Comparison of ENCODE assay signal across 9 cellular contexts in the genomic region with DNA sequence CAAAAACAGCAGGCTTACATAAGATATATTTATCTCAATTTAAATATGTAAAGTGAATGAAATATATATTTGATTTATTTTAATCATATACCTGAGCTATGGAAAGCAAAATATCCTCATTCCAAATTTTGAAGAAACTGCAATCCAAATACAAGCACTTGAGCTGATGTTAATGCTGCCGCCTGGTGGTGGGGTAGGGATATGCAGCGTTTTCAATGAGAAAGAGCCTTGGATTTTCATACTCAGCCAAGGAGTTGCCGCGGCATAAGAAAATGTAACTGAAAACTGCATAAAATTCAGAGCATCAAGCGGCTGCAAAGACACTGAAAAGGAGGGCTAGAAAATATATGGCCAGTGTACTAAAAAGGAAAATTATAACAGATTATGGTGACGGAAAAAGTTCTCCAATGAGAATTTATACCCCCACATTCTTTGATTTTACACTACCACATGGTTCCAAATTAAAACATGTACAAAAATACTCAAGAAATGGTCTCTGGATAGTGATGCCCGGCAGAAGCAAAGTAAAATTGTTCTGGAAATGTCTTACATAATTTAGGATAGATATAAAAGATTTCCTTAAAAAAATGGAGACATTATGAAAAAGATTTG.
DNase-seq lines count a peak whose midpoint lies in the region; ATAC-seq, FAIRE-seq and TF ChIP-seq lines count a peak whose summit lies in the region.
"Had no signal": no experiment of that assay in that cellular context is flagged by ENCODE, and none has a peak within 500 bp of the region (broad histone marks: within the 10 kb centered on the region; RNA-seq: fewer than 3 reads in every experiment).

No MANE protein-coding gene starts in this region.

- H3K27ac ChIP-seq in A549, result no peak overlapping the region
- no peak overlapping the region for H3K27ac ChIP-seq in Peyer's patch
- H3K27ac ChIP-seq in astrocyte (ENCODE audit: low read depth, low read length), result no peak overlapping the region

- H2AFZ ChIP-seq in astrocyte (ENCODE audit: low read depth, low read length), result no peak overlapping the region

- no peak overlapping the region for H3K4me3 Mint-ChIP-seq in astrocyte (ENCODE audit: unreplicated experiment)
- H3K4me3 Mint-ChIP-seq: naive thymus-derived CD8-positive, alpha-beta T cell had no signal

- no peaks in the 10 kb centered on the region for H3K36me3 Mint-ChIP-seq in astrocyte (ENCODE audit: low read depth, unreplicated experiment)
- H3K36me3 Mint-ChIP-seq: naive thymus-derived CD8-positive, alpha-beta T cell had no signal

- no peak overlapping the region for H3K9ac ChIP-seq in astrocyte (ENCODE audit: low read length)

- H3K9me3 ChIP-seq in A549 (no peaks in the 10 kb centered on the region), Peyer's patch (no peaks in the 10 kb centered on the region), astrocyte (ENCODE audit: insufficient read depth, low read depth, low read length) (no peaks in the 10 kb centered on the region)

- H3K4me2 ChIP-seq in A549 (no peak overlapping the region; the same call in 2 of the 3 replicates), astrocyte (ENCODE audit: low read length) (no peak overlapping the region)

- peak; percentile 69 for TF ChIP-seq CTCF in A549 (IDR thresholded peaks at IDR 0.05)
- TF ChIP-seq CTCF in GM12864 (IDR thresholded peaks at IDR 0.05; ENCODE audit: low read depth, low read length, missing control alignments), result peak; percentile 85
- peak; percentile 15 to 74 (median 64) for TF ChIP-seq CTCF in Peyer's patch (IDR thresholded peaks at IDR 0.05)
- TF ChIP-seq CTCF in astrocyte (IDR thresholded peaks at IDR 0.05; ENCODE audit: insufficient read depth, low read depth, low read length), result peak; percentile 80

- CTCF ChIA-PET in A549 (lab: Yijun Ruan, JAX), result interaction anchor here (0.9 to 1.2 kb wide), 2 partner anchors 650 to 719 kb away, joined by 3 read pairs; no protein-coding TSS in a partner anchor

- no peak overlapping the region for H3K4me3 ChIP-seq in A549
- H3K4me3 ChIP-seq in GM12864 (ENCODE audit: low read depth, low read length), result no peak overlapping the region
- no peak overlapping the region for H3K4me3 ChIP-seq in Peyer's patch
- H3K4me3 ChIP-seq in astrocyte (ENCODE audit: insufficient read depth, low read depth, low read length), result no peak overlapping the region

- H3K27me3 Mint-ChIP-seq in astrocyte (ENCODE audit: low read depth, unreplicated experiment), result no peaks in the 10 kb centered on the region

- POLR2A ChIA-PET in A549 (lab: Yijun Ruan, JAX), result no interaction called here

- H3K79me2 ChIP-seq in astrocyte (ENCODE audit: insufficient read depth, low read length), result no peaks in the 10 kb centered on the region

- H3K36me3 ChIP-seq in Peyer's patch, result no peaks in the 10 kb centered on the region
- H3K36me3 ChIP-seq in astrocyte (ENCODE audit: insufficient read depth, low read length), result no peaks in the 10 kb centered on the region

- H3K27me3 ChIP-seq in Peyer's patch (no peaks in the 10 kb centered on the region), astrocyte (ENCODE audit: insufficient read depth, low read length) (no peaks in the 10 kb centered on the region)

- TF ChIP-seq RAD21 in A549 (conservative IDR thresholded peaks at IDR 0.05 in 1 of 2, IDR thresholded peaks at IDR 0.05 in 1 of 2), result peak; percentile 49 to 59

- DNase-seq in A549 (ENCODE audit: low read depth in 1 of 2, low spot score in 1 of 2) (peak; percentile 7 to 59), GM12864 (ENCODE audit: low read depth) (peak; percentile 24), Peyer's patch (peak in 2 of 3 donors; percentile 62 to 78), astrocyte (ENCODE audit: low read depth) (peak; percentile 8), islet precursor cell (peak; percentile 66), NCI-H1092 (lab: John Stamatoyannopoulos, UW) (no peak)
- peak; percentile 1 for DNase-seq in stimulated activated CD8-positive, alpha-beta memory T cell treated with anti-CD3 and anti-CD28 coated beads, Interleukin-15, amount 100 ng/mL, for 1 hour (ENCODE audit: low read depth)

- H3K27ac Mint-ChIP-seq in astrocyte (ENCODE audit: unreplicated experiment), result no peak overlapping the region
- H3K27ac Mint-ChIP-seq: naive thymus-derived CD8-positive, alpha-beta T cell had no signal

- 11% methylated on average over 7 of the region's 7 CpGs for WGBS in A549 (ENCODE audit: missing lambda C conversion rate)

- H3K4me1 Mint-ChIP-seq in astrocyte (ENCODE audit: low read depth, unreplicated experiment), result peaks cover 4% of the 10 kb centered on the region
- H3K4me1 Mint-ChIP-seq: naive thymus-derived CD8-positive, alpha-beta T cell had no signal

- H4K20me1 ChIP-seq in astrocyte (ENCODE audit: insufficient read depth, low read length), result no peaks in the 10 kb centered on the region

- no peaks in the 10 kb centered on the region for H3K9me3 Mint-ChIP-seq in astrocyte (ENCODE audit: unreplicated experiment)

- TF ChIP-seq EP300 in A549 (IDR thresholded peaks at IDR 0.05), result no peak

- TF ChIP-seq POLR2A in A549 (IDR thresholded peaks at IDR 0.05; ENCODE audit: low read length), result no peak
- TF ChIP-seq POLR2A in Peyer's patch (IDR thresholded peaks at IDR 0.05), result no peak

- ATAC-seq in A549, result no peak
- peak; percentile 51 for ATAC-seq in HG03025 (IDR thresholded peaks at IDR 0.05; ENCODE audit: low FRiP score, unreplicated experiment)
- ATAC-seq: naive thymus-derived CD8-positive, alpha-beta T cell had no signal

- FAIRE-seq in A549 (lab: Jason Lieb, UNC) (no peak), astrocyte (lab: Jason Lieb, UNC) (no peak)

- H3K4me1 ChIP-seq in A549, result no peaks in the 10 kb centered on the region
- H3K4me1 ChIP-seq in Peyer's patch, result no peaks in the 10 kb centered on the region
- no peaks in the 10 kb centered on the region for H3K4me1 ChIP-seq in astrocyte (ENCODE audit: insufficient read depth, low read length)

TF ChIP-seq in A549, 52 proteins besides CTCF, POLR2A, EP300 and RAD21:
- TF ChIP-seq HOXA7 (CRISPR knock-in tag; IDR thresholded peaks at IDR 0.05) (no peak), SMC3 (IDR thresholded peaks at IDR 0.05) (peak; percentile 71), RCOR1 (IDR thresholded peaks at IDR 0.05; ENCODE audit: low read depth, low read length) (no peak)
- TF ChIP-seq, protein P1, sequence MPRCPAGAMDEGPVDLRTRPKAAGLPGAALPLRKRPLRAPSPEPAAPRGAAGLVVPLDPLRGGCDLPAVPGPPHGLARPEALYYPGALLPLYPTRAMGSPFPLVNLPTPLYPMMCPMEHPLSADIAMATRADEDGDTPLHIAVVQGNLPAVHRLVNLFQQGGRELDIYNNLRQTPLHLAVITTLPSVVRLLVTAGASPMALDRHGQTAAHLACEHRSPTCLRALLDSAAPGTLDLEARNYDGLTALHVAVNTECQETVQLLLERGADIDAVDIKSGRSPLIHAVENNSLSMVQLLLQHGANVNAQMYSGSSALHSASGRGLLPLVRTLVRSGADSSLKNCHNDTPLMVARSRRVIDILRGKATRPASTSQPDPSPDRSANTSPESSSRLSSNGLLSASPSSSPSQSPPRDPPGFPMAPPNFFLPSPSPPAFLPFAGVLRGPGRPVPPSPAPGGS (IDR thresholded peaks at IDR 0.05), result no peak
